Comparison of ENCODE assay signal across 28 cellular contexts in the genomic region with DNA sequence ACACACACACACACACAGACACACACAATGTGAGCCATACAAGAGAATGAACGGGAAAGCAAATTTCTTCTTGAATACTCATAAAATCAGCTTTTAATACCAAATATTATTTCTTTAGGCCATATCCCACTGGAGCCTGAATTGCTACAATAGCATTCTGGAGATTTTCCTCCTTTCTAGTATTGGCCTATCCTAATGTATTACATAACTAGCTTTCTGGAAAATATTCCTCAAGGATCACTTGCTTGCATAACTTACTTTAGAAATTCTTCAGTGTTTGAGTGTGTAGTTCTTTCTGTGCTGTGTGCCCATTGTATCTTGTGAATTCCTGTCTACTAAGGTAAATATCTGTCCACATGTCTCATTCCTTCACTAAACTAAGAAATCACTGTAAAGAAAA.
"Had no signal": no experiment of that assay in that cellular context is flagged by ENCODE, and none has a peak within 500 bp of the region (broad histone marks: within the 10 kb centered on the region; RNA-seq: fewer than 3 reads in every experiment).

No MANE protein-coding gene starts in this region.

- H3K4me3 Mint-ChIP-seq: immature natural killer cell; mesothelial cell of epicardium; naive B cell; natural killer cell; nephron progenitor cell; neural progenitor cell; stimulated activated naive B cell treated with anti-CD40 and anti-IgM and Interleukin-4, amounts not matched to agents 10 μg/mL and 1 μg/mL and 100 μg/mL, for 72 hours had no signal

- H3K79me2 ChIP-seq: parathyroid adenoma had no signal

- H3K4me2 ChIP-seq: neural progenitor cell had no signal

- H3K27me3 ChIP-seq: neural progenitor cell, neutrophil, right lobe of liver, stomach, suprapubic skin, tibial artery, upper lobe of right lung had no signal

- H3K4me1 Mint-ChIP-seq: immature natural killer cell; mesothelial cell of epicardium; naive B cell; natural killer cell; nephron progenitor cell; neural progenitor cell; stimulated activated naive B cell treated with anti-CD40 and anti-IgM and Interleukin-4, amounts not matched to agents 10 μg/mL and 1 μg/mL and 100 μg/mL, for 72 hours had no signal

- DNase-seq: hypothalamus; immature natural killer cell; kidney; mesendoderm; naive B cell; natural killer cell; nephron progenitor cell; occipital lobe; psoas muscle; right lobe of liver; stimulated activated CD4-positive, alpha-beta T cell treated with anti-CD3 and anti-CD28 coated beads, Interleukin-12 subunit alpha, Interleukin-12 subunit beta, amount 100 ng/mL, for 4 hours; stimulated activated CD4-positive, alpha-beta T cell treated with anti-CD3 and anti-CD28 coated beads, Interleukin-15, amount 100 ng/mL, for 24 hours; stimulated activated CD4-positive, alpha-beta T cell treated with anti-CD3 and anti-CD28 coated beads, Interleukin-2, amount 100 ng/mL, for 24 hours; stimulated activated CD4-positive, alpha-beta T cell treated with anti-CD3 and anti-CD28 coated beads, Interleukin-4, amount 100 ng/mL, for 1 hour; stimulated activated naive B cell treated with anti-CD40 and anti-IgM and Interleukin-4, amounts not matched to agents 10 μg/mL and 1 μg/mL and 100 μg/mL, for 72 hours; stimulated activated naive CD8-positive, alpha-beta T cell treated with anti-CD3 and anti-CD28 coated beads, Interleukin-15, Interleukin-2, amounts not matched to agents 100 U/mL and 50 U/mL, for 24 hours; stomach; tibial artery; trophoblast cell; upper lobe of right lung had no signal

- H3K9me3 Mint-ChIP-seq: immature natural killer cell, natural killer cell, neural progenitor cell had no signal

- H2AFZ ChIP-seq: neural progenitor cell, parathyroid adenoma had no signal

- ATAC-seq: natural killer cell; psoas muscle; right lobe of liver; stimulated activated naive B cell treated with anti-CD40 and anti-IgM and Interleukin-4, amounts not matched to agents 10 μg/mL and 1 μg/mL and 100 μg/mL, for 72 hours; stimulated activated naive CD8-positive, alpha-beta T cell treated with anti-CD3 and anti-CD28 coated beads, Interleukin-15, Interleukin-2, amounts not matched to agents 100 U/mL and 50 U/mL, for 24 hours; upper lobe of right lung had no signal

- H3K27me3 Mint-ChIP-seq: naive B cell; stimulated activated naive B cell treated with anti-CD40 and anti-IgM and Interleukin-4, amounts not matched to agents 10 μg/mL and 1 μg/mL and 100 μg/mL, for 72 hours had no signal

- H3K4me1 ChIP-seq: parathyroid adenoma, psoas muscle, right lobe of liver, suprapubic skin, upper lobe of right lung had no signal

- H3K9me3 ChIP-seq: neutrophil, psoas muscle, right lobe of liver, stomach, suprapubic skin, thoracic aorta, tibial artery, upper lobe of right lung had no signal

- H3K36me3 ChIP-seq: neural progenitor cell, neutrophil, right lobe of liver, stomach, suprapubic skin, thoracic aorta, tibial artery, upper lobe of right lung had no signal

- H3K4me3 ChIP-seq: lung, neural progenitor cell, psoas muscle, right lobe of liver, skin epidermis, stomach, suprapubic skin, thoracic aorta, tibial artery, upper lobe of right lung had no signal

- H3K27ac Mint-ChIP-seq: immature natural killer cell; mesothelial cell of epicardium; naive B cell; natural killer cell; nephron progenitor cell; neural progenitor cell; stimulated activated naive B cell treated with anti-CD40 and anti-IgM and Interleukin-4, amounts not matched to agents 10 μg/mL and 1 μg/mL and 100 μg/mL, for 72 hours had no signal

- H3K27ac ChIP-seq: neural progenitor cell, neutrophil, parathyroid adenoma, psoas muscle, right lobe of liver, skin epidermis, stomach, suprapubic skin, thoracic aorta, tibial artery, upper lobe of right lung had no signal

- H3K36me3 Mint-ChIP-seq: mesothelial cell of epicardium, naive B cell, natural killer cell, neural progenitor cell had no signal
